ENCODE assay signal across 16 cellular contexts in genomic region chr1:58720680-58721079, GRCh38.
"Had no signal": no experiment of that assay in that cellular context is flagged by ENCODE, and none has a peak within 500 bp of the region (broad histone marks: within the 10 kb centered on the region; RNA-seq: fewer than 3 reads in every experiment).

No MANE protein-coding gene starts in this region.

- H3K9ac ChIP-seq: parathyroid adenoma had no signal

- DNase-seq: activated CD4-positive, alpha-beta T cell treated with anti-CD3 and anti-CD28 coated beads for 36 hours; activated CD8-positive, alpha-beta memory T cell treated with anti-CD3 and anti-CD28 coated beads, Interleukin-2, amount 50 U/mL, for 48 hours; activated CD8-positive, alpha-beta T cell treated with anti-CD3 and anti-CD28 coated beads, Interleukin-2, amount 10 ng/mL, durations not matched to agents 7 days and 5 days; activated naive CD4-positive, alpha-beta T cell treated with Interleukin-2 at 50 U/mL for 16 hours; gastrocnemius medialis; heart right ventricle; islet precursor cell; left lung; mesendoderm; stomach; SW 1271; T1000; WERI-Rb-1 had no signal

- H3K27me3 ChIP-seq: gastrocnemius medialis, heart right ventricle, left lung, stomach had no signal

- ATAC-seq: activated CD4-positive, alpha-beta T cell treated with anti-CD3 and anti-CD28 coated beads for 36 hours; activated CD8-positive, alpha-beta T cell treated with anti-CD3 and anti-CD28 coated beads, Interleukin-2, amount 10 ng/mL, durations not matched to agents 7 days and 5 days; gastrocnemius medialis; heart right ventricle; left lung had no signal

- H3K27me3 Mint-ChIP-seq: activated CD4-positive, alpha-beta T cell treated with anti-CD3 and anti-CD28 coated beads for 36 hours had no signal

- H3K79me2 ChIP-seq: parathyroid adenoma had no signal

- H2AFZ ChIP-seq: parathyroid adenoma had no signal

- H3K9me3 ChIP-seq: gastrocnemius medialis, heart right ventricle, left lung, stomach had no signal

- H3K4me3 ChIP-seq: gastrocnemius medialis, heart right ventricle, left lung, skin epidermis, stomach had no signal

- H3K36me3 ChIP-seq: gastrocnemius medialis, heart right ventricle, left lung, stomach, WERI-Rb-1 had no signal

- H3K27ac ChIP-seq: gastrocnemius medialis, left lung, parathyroid adenoma, stomach, WERI-Rb-1 had no signal

- H3K4me3 Mint-ChIP-seq: activated CD4-positive, alpha-beta T cell treated with anti-CD3 and anti-CD28 coated beads for 36 hours; activated CD8-positive, alpha-beta T cell treated with anti-CD3 and anti-CD28 coated beads, Interleukin-2, amount 10 ng/mL, durations not matched to agents 7 days and 5 days had no signal

- FAIRE-seq: colon had no signal

- H3K27ac Mint-ChIP-seq: activated CD4-positive, alpha-beta T cell treated with anti-CD3 and anti-CD28 coated beads for 36 hours; activated CD8-positive, alpha-beta T cell treated with anti-CD3 and anti-CD28 coated beads, Interleukin-2, amount 10 ng/mL, durations not matched to agents 7 days and 5 days had no signal
